8 cellular contexts compared by ENCODE assay signal in the genomic region with DNA sequence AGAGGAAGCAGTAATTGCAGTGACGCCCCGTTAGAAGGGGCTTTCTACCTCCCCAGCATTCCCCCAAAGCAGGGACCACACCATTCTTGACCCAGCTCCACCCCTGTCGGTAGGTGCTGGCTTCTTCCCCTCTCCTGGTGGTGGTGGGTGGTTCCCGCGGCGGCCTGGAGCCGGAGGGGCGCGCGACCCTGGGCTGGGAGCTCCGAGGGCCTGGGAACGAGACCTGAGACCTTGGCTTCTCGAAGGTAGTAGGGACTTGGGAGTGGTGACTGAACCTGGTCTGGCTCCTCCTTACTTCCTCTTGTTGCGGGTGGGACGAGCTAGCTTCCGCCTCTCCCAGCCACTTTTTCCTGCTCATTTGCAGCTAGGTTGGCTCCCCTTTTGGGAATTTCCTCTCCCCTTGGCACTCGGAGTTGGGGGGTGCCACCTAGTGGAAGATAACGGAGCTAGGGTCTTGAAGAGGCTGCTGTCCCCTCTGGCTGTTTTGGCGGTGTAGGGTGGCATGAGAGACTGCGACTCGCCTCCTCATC. TPM values are rescaled to one million over a fixed set of nuclear protein-coding genes. Genes with fewer than 3 reads are reported as not detected.
DNase-seq lines count a peak whose midpoint lies in the region; ATAC-seq and TF ChIP-seq lines count a peak whose summit lies in the region.

No MANE protein-coding gene starts in this region.

- CTCF ChIA-PET in MCF 10A (lab: Yijun Ruan, JAX): interaction anchor here (0.7 to 3.2 kb wide), 5 partner anchors 13 to 177 kb away, joined by 4 to 20 read pairs (median 4); a partner anchor contains a TSS

- peaks cover 10% of the 10 kb centered on the region for H3K36me3 Mint-ChIP-seq in MCF 10A (ENCODE audit: insufficient read depth, unreplicated experiment)

- POLR2A ChIA-PET in MCF 10A (lab: Yijun Ruan, JAX): interaction anchor here (0.6 to 3.2 kb wide), 16 partner anchors 10 to 1311 kb away, joined by 3 to 40 read pairs (median 4); a partner anchor contains a TSS

- H3K4me1 Mint-ChIP-seq in MCF 10A (ENCODE audit: insufficient read depth, unreplicated experiment): peaks cover 12% of the 10 kb centered on the region

- WGBS in iPS DF 6.9 (ENCODE audit: insufficient coverage, insufficient read length): no CpG with 5 or more reads among the region's 21 CpGs

- 0 out of 2 replicates have a peak, but pooled peaks cover 2% of the 10 kb centered on the region for H3K36me3 ChIP-seq in iPS DF 6.9 (ENCODE audit: control insufficient read depth, insufficient read depth, low read length)

- TF ChIP-seq CTCF in AG10803 (conservative IDR thresholded peaks at IDR 0.05; ENCODE audit: low read length) (peak; percentile 60), MCF 10A (IDR thresholded peaks at IDR 0.05; ENCODE audit: unreplicated experiment) (peak; percentile 36)

- H3K9me3 Mint-ChIP-seq in MCF 10A (ENCODE audit: unreplicated experiment): no peaks in the 10 kb centered on the region

- DNase-seq in AG10803 (ENCODE audit: low read depth) (peak; percentile 61), LHCN-M2 (ENCODE audit: low read depth) (peak; percentile 74), SK-N-DZ (ENCODE audit: low spot score) (peak; percentile 85), MCF 10A (ENCODE audit: unreplicated experiment) (peak; percentile 76), iPS DF 6.9 (ENCODE audit: low read depth, low spot score) (no peak), renal cortical epithelial cell (ENCODE audit: low read depth) (peak; percentile 75)

- peak overlapping the region; percentile 97 for H3K4me3 ChIP-seq in AG10803 (ENCODE audit: low read length)
- peak overlapping the region; percentile 64 for H3K4me3 ChIP-seq in iPS DF 6.9 (ENCODE audit: low read length)

- H3K9me3 ChIP-seq in iPS DF 6.9 (ENCODE audit: control insufficient read depth, insufficient read depth, low read length): no peaks in the 10 kb centered on the region

- intact Hi-C loops in MCF 10A (cut with micrococcal nuclease): loop anchor here (1.0 to 2.0 kb wide), 2 partner anchors 19 to 147 kb away; no protein-coding TSS in a partner anchor

- H3K27me3 Mint-ChIP-seq in MCF 10A (ENCODE audit: insufficient read depth, unreplicated experiment): no peaks in the 10 kb centered on the region

- no peaks in the 10 kb centered on the region for H3K4me1 ChIP-seq in iPS DF 6.9 (ENCODE audit: control insufficient read depth, insufficient read depth, low read length)

- TSS peak; percentile 63 for BruUV-seq in MCF 10A (replicated peaks; lab: Mats Ljungman, UMichigan)

- H3K4me3 Mint-ChIP-seq in MCF 10A (ENCODE audit: unreplicated experiment): peak overlapping the region; percentile 82

- peak overlapping the region; percentile 94 for H3K27ac Mint-ChIP-seq in MCF 10A (ENCODE audit: low read depth, unreplicated experiment)

- ATAC-seq in GM18498 (IDR thresholded peaks at IDR 0.05; ENCODE audit: unreplicated experiment) (peak; percentile 6), HG02678 (IDR thresholded peaks at IDR 0.05; ENCODE audit: unreplicated experiment) (no peak)

- H3K27ac ChIP-seq in iPS DF 6.9 (ENCODE audit: low read length): no peak overlapping the region

- no peaks in the 10 kb centered on the region for H3K27me3 ChIP-seq in iPS DF 6.9 (ENCODE audit: control insufficient read depth, insufficient read depth, low read length)

RNA-seq across cellular contexts. Expression of a gene that starts 0.5 kb away (rescaled TPM):
- total RNA-seq in LHCN-M2 (2014; rRNA removed): 217 and 235 TPM in 2 replicates
- 300 TPM for polyA plus RNA-seq in LHCN-M2 (2012)
- 85.7 and 87.8 TPM in 2 replicates for polyA plus RNA-seq in SK-N-DZ (2014; cell fraction: cytosol; rRNA removed)
- polyA plus RNA-seq in SK-N-DZ (2014; cell fraction: nucleus; rRNA removed): 83.0 and 119 TPM in 2 replicates
- total RNA-seq in MCF 10A (2022): 143 and 144 TPM in 2 replicates
- 213 and 601 TPM in 2 replicates for total RNA-seq in renal cortical epithelial cell

RNA-seq across cellular contexts. Expression of a gene that starts 18.1 kb away (rescaled TPM):
- total RNA-seq in LHCN-M2 (2014; rRNA removed) (9.6 and 9.7 TPM in 2 replicates), MCF 10A (2022) (0.30 TPM in 1 of 2 replicates, not detected in the other), renal cortical epithelial cell (2.7 and 2.8 TPM in 2 replicates)
- 4.8 TPM for polyA plus RNA-seq in LHCN-M2 (2012)
- polyA plus RNA-seq in SK-N-DZ (2014; cell fraction: cytosol; rRNA removed): 56.5 and 58.8 TPM in 2 replicates
- 32.7 and 44.7 TPM in 2 replicates for polyA plus RNA-seq in SK-N-DZ (2014; cell fraction: nucleus; rRNA removed)

RNA-seq across cellular contexts. Expression of a gene that starts 20.9 kb away (rescaled TPM):
- 113 and 136 TPM in 2 replicates for total RNA-seq in LHCN-M2 (2014; rRNA removed)
- 125 TPM for polyA plus RNA-seq in LHCN-M2 (2012)
- polyA plus RNA-seq in SK-N-DZ (2014; cell fraction: cytosol; rRNA removed): 174 and 211 TPM in 2 replicates
- polyA plus RNA-seq in SK-N-DZ (2014; cell fraction: nucleus; rRNA removed): 298 and 413 TPM in 2 replicates
- total RNA-seq in MCF 10A (2022): 157 and 169 TPM in 2 replicates
- 78.7 and 84.9 TPM in 2 replicates for total RNA-seq in renal cortical epithelial cell

RNA-seq across cellular contexts. Expression of a gene that starts 37.2 kb away (rescaled TPM):
- total RNA-seq in LHCN-M2 (2014; rRNA removed): 0.32 TPM in 1 of 2 replicates, not detected in the other
- 0.41 TPM for polyA plus RNA-seq in LHCN-M2 (2012)
- polyA plus RNA-seq in SK-N-DZ (2014; cell fraction: cytosol; rRNA removed): 69.8 TPM in 2 replicates
- polyA plus RNA-seq in SK-N-DZ (2014; cell fraction: nucleus; rRNA removed): 158 and 175 TPM in 2 replicates
- 0.28 and 1.0 TPM in 2 replicates for total RNA-seq in MCF 10A (2022)
- 2.9 and 3.8 TPM in 2 replicates for total RNA-seq in renal cortical epithelial cell

RNA-seq across cellular contexts. Expression of a gene that starts 43.9 kb away (rescaled TPM):
- total RNA-seq in LHCN-M2 (2014; rRNA removed) (0.40 TPM in 1 of 2 replicates, not detected in the other), MCF 10A (2022) (0.12 and 0.52 TPM in 2 replicates), renal cortical epithelial cell (0.60 TPM in 1 of 2 replicates, not detected in the other)
- polyA plus RNA-seq in LHCN-M2 (2012): 0.12 TPM
- polyA plus RNA-seq in SK-N-DZ (2014; cell fraction: cytosol; rRNA removed): 4.4 and 7.4 TPM in 2 replicates
- polyA plus RNA-seq in SK-N-DZ (2014; cell fraction: nucleus; rRNA removed): 8.1 and 19.5 TPM in 2 replicates
